1 cellular context compared by ENCODE assay signal in genomic region chr12:118190266-118190665, GRCh38.
TF ChIP-seq lines count a peak whose summit lies in the region.

No MANE protein-coding gene starts in this region.

TF ChIP-seq in GM23338, 12 proteins besides CTCF, POLR2A, EP300 and RAD21 (continued from another document):
- TF ChIP-seq ZNF462 (CRISPR knock-in tag; IDR thresholded peaks at IDR 0.05), result no peak
- TF ChIP-seq EZH2 (IDR thresholded peaks at IDR 0.05; ENCODE audit: low read depth, unreplicated experiment), result no peak
- TF ChIP-seq CREB1 (CRISPR knock-in tag; IDR thresholded peaks at IDR 0.05; ENCODE audit: low read depth), result no peak
- no peak for TF ChIP-seq ZNF114 (CRISPR knock-in tag; IDR thresholded peaks at IDR 0.05)
- TF ChIP-seq STAT1 (IDR thresholded peaks at IDR 0.05; ENCODE audit: unreplicated experiment), result no peak
